ENCODE assay signal across 19 cellular contexts in the genomic region with DNA sequence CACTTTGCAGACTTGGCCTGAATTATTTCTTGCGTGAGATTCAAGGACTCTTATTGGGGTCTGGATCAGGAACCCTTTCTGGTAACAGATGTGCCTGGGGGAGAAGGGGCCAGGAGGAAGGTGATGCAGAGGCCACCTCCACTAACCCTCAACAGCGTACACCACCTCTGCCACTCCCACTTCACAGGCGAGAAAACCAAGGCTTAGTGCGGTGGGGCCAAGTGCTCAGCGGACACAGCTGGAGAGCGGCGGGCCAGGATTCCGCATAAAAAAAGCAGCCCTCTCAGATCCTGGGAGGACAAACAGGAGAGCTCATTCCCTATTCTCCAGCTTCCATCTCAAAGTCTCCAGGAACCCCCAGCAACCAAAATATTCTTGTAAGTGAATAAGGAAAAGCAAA.
"Had no signal": no experiment of that assay in that cellular context is flagged by ENCODE, and none has a peak within 500 bp of the region (broad histone marks: within the 10 kb centered on the region; RNA-seq: fewer than 3 reads in every experiment).

No MANE protein-coding gene starts in this region.

- H3K27me3 Mint-ChIP-seq: natural killer cell treated with Interleukin-12 subunit alpha and Interleukin-12 subunit beta and Interleukin-15 and Interleukin-18, amount 100 ng/mL, for 72 hours had no signal

- DNase-seq: erythroblast; foreskin keratinocyte; kidney; left cardiac atrium; left ventricle myocardium inferior; mesenchymal stem cell; sigmoid colon; stimulated activated CD4-positive, alpha-beta T cell treated with anti-CD3 and anti-CD28 coated beads, Interleukin-2, amount 100 ng/mL, for 24 hours; stimulated activated naive CD4-positive, alpha-beta T cell treated with Interleukin-2 at 50 U/mL for 16 hours; trophoblast cell had no signal

- FAIRE-seq: colon, endothelial cell of umbilical vein, kidney, urothelium cell line had no signal

- H3K36me3 ChIP-seq: left ventricle myocardium inferior, right atrium auricular region, sigmoid colon had no signal

- H3K27me3 ChIP-seq: foreskin keratinocyte, hepatocyte, right atrium auricular region, sigmoid colon had no signal

- H2AFZ ChIP-seq: hepatocyte had no signal

- H3K9me3 Mint-ChIP-seq: natural killer cell treated with Interleukin-12 subunit alpha and Interleukin-12 subunit beta and Interleukin-15 and Interleukin-18, amount 100 ng/mL, for 72 hours had no signal

- H3K27ac Mint-ChIP-seq: dendritic cell treated with granulocyte-macrophage colony-stimulating factor and Interleukin-4, amounts not matched to agents 40 ng/mL and 50 ng/mL, for 4 days; natural killer cell treated with Interleukin-12 subunit alpha and Interleukin-12 subunit beta and Interleukin-15 and Interleukin-18, amount 100 ng/mL, for 72 hours had no signal

- H3K79me2 ChIP-seq: hepatocyte had no signal

- H3K4me3 Mint-ChIP-seq: dendritic cell treated with granulocyte-macrophage colony-stimulating factor and Interleukin-4, amounts not matched to agents 40 ng/mL and 50 ng/mL, for 4 days; natural killer cell treated with Interleukin-12 subunit alpha and Interleukin-12 subunit beta and Interleukin-15 and Interleukin-18, amount 100 ng/mL, for 72 hours had no signal

- H3K27ac ChIP-seq: foreskin keratinocyte, hepatocyte, left ventricle myocardium inferior, right atrium auricular region, sigmoid colon, skin epidermis had no signal

- H3K4me1 ChIP-seq: left ventricle myocardium inferior, right atrium auricular region had no signal

- H3K4me3 ChIP-seq: hepatocyte, left ventricle myocardium inferior, lung, right atrium auricular region, sigmoid colon, skin epidermis had no signal

- H3K4me2 ChIP-seq: hepatocyte had no signal
